In the genomic region with DNA sequence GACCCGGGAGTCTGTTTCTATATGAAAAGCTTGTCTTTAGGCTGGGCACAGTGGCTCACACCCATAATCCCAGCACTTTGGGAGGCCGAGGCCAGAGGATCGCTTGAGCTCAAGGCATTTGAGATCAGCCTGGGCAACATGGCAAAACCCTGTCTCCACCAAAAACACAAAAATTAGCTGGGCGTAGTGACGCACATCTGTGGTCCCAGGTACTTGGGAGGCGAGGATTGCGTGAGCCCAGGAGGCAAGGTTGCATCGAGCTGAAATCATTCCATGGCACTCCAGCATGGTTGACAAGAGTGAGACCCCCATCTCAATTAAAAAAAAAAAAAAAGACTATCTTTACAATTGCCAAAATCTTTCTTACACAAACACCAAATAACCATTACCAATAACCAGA, we compare ENCODE assay signal across 18 cellular contexts. TPM values are rescaled to one million over a fixed set of nuclear protein-coding genes. Genes with fewer than 3 reads are reported as not detected.
DNase-seq lines count a peak whose midpoint lies in the region; ATAC-seq and TF ChIP-seq lines count a peak whose summit lies in the region.
"Had no signal": no experiment of that assay in that cellular context is flagged by ENCODE, and none has a peak within 500 bp of the region (broad histone marks: within the 10 kb centered on the region; RNA-seq: fewer than 3 reads in every experiment).

No MANE protein-coding gene starts in this region.

- H3K4me1 Mint-ChIP-seq in activated CD8-positive, alpha-beta memory T cell treated with anti-CD3 and anti-CD28 coated beads, Interleukin-2, amount 10 ng/mL, durations not matched to agents 7 days and 5 days = peaks cover 77% of the 10 kb centered on the region
- peaks cover 74 to 80% (median 75%) of the 10 kb centered on the region in 3 donors for H3K4me1 Mint-ChIP-seq in T-cell

- peak overlapping the region; percentile 91 for H3K27ac Mint-ChIP-seq in activated CD8-positive, alpha-beta memory T cell treated with anti-CD3 and anti-CD28 coated beads, Interleukin-2, amount 10 ng/mL, durations not matched to agents 7 days and 5 days
- peak overlapping the region; percentile 75 to 96 for H3K27ac Mint-ChIP-seq in T-cell

- H3K4me3 ChIP-seq in epithelial cell of proximal tubule (ENCODE audit: low read depth, low read length) = peak overlapping the region; percentile 73

- POLR2A ChIA-PET in T-cell (lab: Charles Lee) = interaction anchor here in 1 of 2 donors (1.0 kb wide), 1 partner anchor 18 kb away, joined by 4 read pairs; no protein-coding TSS in a partner anchor

- CTCF ChIA-PET in activated CD8-positive, alpha-beta memory T cell treated with anti-CD3 and anti-CD28 coated beads, Interleukin-2, amount 10 ng/mL, durations not matched to agents 7 days and 5 days (lab: Charles Lee) = interaction anchor here (0.9 to 3.9 kb wide), 6 partner anchors 8 to 64 kb away, joined by 4 to 21 read pairs (median 10); partner anchors contain the start of gene RFFL
- CTCF ChIA-PET in T-cell (lab: Charles Lee) = interaction anchor here in 1 of 2 donors (1.2 kb wide), 1 partner anchor 9 kb away, joined by 5 read pairs; no protein-coding TSS in a partner anchor

- DNase-seq in activated CD8-positive, alpha-beta memory T cell treated with anti-CD3 and anti-CD28 coated beads, Interleukin-2, amount 10 ng/mL, durations not matched to agents 7 days and 5 days = no peak
- DNase-seq in activated CD8-positive, alpha-beta memory T cell treated with anti-CD3 and anti-CD28 coated beads, Interleukin-2, amount 50 U/mL, for 48 hours = no peak
- DNase-seq in T-cell (no peak), epithelial cell of proximal tubule (ENCODE audit: low read depth) (no peak), substantia nigra (lab: John Stamatoyannopoulos, UW) (peak in 1 of 49 donors; percentile 12), NCI-H446 treated with DMSO at 0.1 percent for 48 hours (lab: John Stamatoyannopoulos, UW) (no peak), SHP77 (lab: John Stamatoyannopoulos, UW) (no peak)
- DNase-seq: activated CD8-positive, alpha-beta memory T cell treated with anti-CD3 and anti-CD28 coated beads, Interleukin-2, amount 50 U/mL, for 4 hours; central memory CD4-positive, alpha-beta T cell; GF-D8; kidney; NCI-H1694 treated with DMSO at 0.1 percent for 48 hours; OCI-M1; stimulated activated naive CD4-positive, alpha-beta T cell treated with Interleukin-2 at 50 U/mL for 16 hours had no signal

- peaks cover 3% of the 10 kb centered on the region for H3K36me3 Mint-ChIP-seq in activated CD8-positive, alpha-beta memory T cell treated with anti-CD3 and anti-CD28 coated beads, Interleukin-2, amount 10 ng/mL, durations not matched to agents 7 days and 5 days
- peaks cover 3% of the 10 kb centered on the region for H3K36me3 Mint-ChIP-seq in T-cell

- H3K27ac ChIP-seq in substantia nigra (ENCODE audit: low read depth, low read length, poor library complexity, severe bottlenecking) = peak overlapping the region; percentile 99
- H3K27ac ChIP-seq: parathyroid adenoma had no signal

- no peaks in the 10 kb centered on the region for H3K9me3 Mint-ChIP-seq in activated CD8-positive, alpha-beta memory T cell treated with anti-CD3 and anti-CD28 coated beads, Interleukin-2, amount 10 ng/mL, durations not matched to agents 7 days and 5 days (ENCODE audit: low read depth)
- H3K9me3 Mint-ChIP-seq in T-cell = no peaks in the 10 kb centered on the region

- no peak for ATAC-seq in activated CD8-positive, alpha-beta memory T cell treated with anti-CD3 and anti-CD28 coated beads, Interleukin-2, amount 10 ng/mL, durations not matched to agents 7 days and 5 days
- ATAC-seq in T-cell (replicated peaks in 1 of 4) = no peak
- ATAC-seq in GM21367 (IDR thresholded peaks at IDR 0.05; ENCODE audit: unreplicated experiment) = no peak

- TF ChIP-seq CTCF in epithelial cell of proximal tubule (conservative IDR thresholded peaks at IDR 0.05; ENCODE audit: low read depth, low read length) = no peak

- H3K27me3 Mint-ChIP-seq in activated CD8-positive, alpha-beta memory T cell treated with anti-CD3 and anti-CD28 coated beads, Interleukin-2, amount 10 ng/mL, durations not matched to agents 7 days and 5 days = no peaks in the 10 kb centered on the region
- no peaks in the 10 kb centered on the region for H3K27me3 Mint-ChIP-seq in T-cell

- H3K4me3 Mint-ChIP-seq in activated CD8-positive, alpha-beta memory T cell treated with anti-CD3 and anti-CD28 coated beads, Interleukin-2, amount 10 ng/mL, durations not matched to agents 7 days and 5 days = peak overlapping the region; percentile 92
- H3K4me3 Mint-ChIP-seq in T-cell = peak overlapping the region; percentile 94 to 95 (median 94)

RNA-seq across cellular contexts. Expression of gene RFFL, which starts 22.7 kb away (rescaled TPM):
- total RNA-seq in activated CD8-positive, alpha-beta memory T cell treated with anti-CD3 and anti-CD28 coated beads, Interleukin-2, amount 10 ng/mL, durations not matched to agents 7 days and 5 days = 10 to 100 TPM; 47.7 to 52.2 TPM
- total RNA-seq in T-cell (10 to 100 TPM; 51.3 to 80.2 (median 74.1) TPM), epithelial cell of proximal tubule (17.7 and 31.5 TPM in 2 replicates)

RNA-seq across cellular contexts. Expression of gene RAD51D, which starts 33.5 kb away (rescaled TPM):
- 10 to 100 TPM; 34.0 to 43.0 TPM for total RNA-seq in activated CD8-positive, alpha-beta memory T cell treated with anti-CD3 and anti-CD28 coated beads, Interleukin-2, amount 10 ng/mL, durations not matched to agents 7 days and 5 days
- total RNA-seq in T-cell (10 to 100 TPM; 14.6 to 29.9 (median 19.0) TPM), epithelial cell of proximal tubule (14.5 and 17.2 TPM in 2 replicates)

RNA-seq across cellular contexts. Expression of gene FNDC8, which starts 35.3 kb away (rescaled TPM):
- not detected for total RNA-seq in activated CD8-positive, alpha-beta memory T cell treated with anti-CD3 and anti-CD28 coated beads, Interleukin-2, amount 10 ng/mL, durations not matched to agents 7 days and 5 days
- total RNA-seq in T-cell (not detected), epithelial cell of proximal tubule (not detected in 2 replicates)
- total RNA-seq: A673, kidney, mucosa of gallbladder had no signal

RNA-seq across cellular contexts. Expression of gene NLE1, which starts 55.9 kb away (rescaled TPM):
- 10 to 100 TPM; 23.0 to 30.5 TPM for total RNA-seq in activated CD8-positive, alpha-beta memory T cell treated with anti-CD3 and anti-CD28 coated beads, Interleukin-2, amount 10 ng/mL, durations not matched to agents 7 days and 5 days
- 10 to 100 TPM; 12.3 to 29.1 (median 17.8) TPM for total RNA-seq in T-cell
- 27.0 and 38.8 TPM in 2 replicates for total RNA-seq in epithelial cell of proximal tubule
